Comparison of ENCODE assay signal across 8 cellular contexts in genomic region chr2:58042486-58042970, GRCh38. TPM values are rescaled to one million over a fixed set of nuclear protein-coding genes. Genes with fewer than 3 reads are reported as not detected.
DNase-seq lines count a peak whose midpoint lies in the region; ATAC-seq and TF ChIP-seq lines count a peak whose summit lies in the region.

No MANE protein-coding gene starts in this region.

- H3K27me3 ChIP-seq in RWPE2 (ENCODE audit: insufficient read depth, poor library complexity, severe bottlenecking) (no peaks in the 10 kb centered on the region), ovary (no peaks in the 10 kb centered on the region)

- ATAC-seq in RWPE2 (ENCODE audit: low read depth) (peak; percentile 8; the same call in 1 of the 3 replicates), HG02763 (IDR thresholded peaks at IDR 0.05; ENCODE audit: unreplicated experiment) (no peak), GM21786 (IDR thresholded peaks at IDR 0.05; ENCODE audit: unreplicated experiment) (no peak), GM18498 (IDR thresholded peaks at IDR 0.05; ENCODE audit: unreplicated experiment) (no peak)

- H3K9me3 ChIP-seq in RWPE2 (ENCODE audit: severe bottlenecking) (no peaks in the 10 kb centered on the region), ovary (no peaks in the 10 kb centered on the region)

- TF ChIP-seq POLR2A in ovary (IDR thresholded peaks at IDR 0.05), result no peak

- H3K27ac ChIP-seq in RWPE2 (ENCODE audit: poor library complexity, severe bottlenecking) (peak overlapping the region; percentile 80), ovary (no peak overlapping the region)

- DNase-seq in COLO829 (ENCODE audit: low spot score), result peak; percentile 62
- DNase-seq in HS-27A (ENCODE audit: low read depth), result peak; percentile 84
- no peak for DNase-seq in RWPE2 (ENCODE audit: low spot score)
- DNase-seq in fibroblast of the conjunctiva (ENCODE audit: low read depth), result peak; percentile 47
- no peak for DNase-seq in ovary

- TF ChIP-seq CTCF in RWPE2 (IDR thresholded peaks at IDR 0.05; ENCODE audit: poor library complexity, severe bottlenecking) (no peak), ovary (IDR thresholded peaks at IDR 0.05) (no peak)

- TF ChIP-seq EP300 in ovary (IDR thresholded peaks at IDR 0.05), result no peak

- H3K36me3 ChIP-seq in RWPE2 (ENCODE audit: low read depth), result no peaks in the 10 kb centered on the region
- no peaks in the 10 kb centered on the region for H3K36me3 ChIP-seq in ovary

- 22 to 32% (median 32%) methylated on average over 2 of the region's 2 CpGs for WGBS in ovary, 3 donors

- peaks cover 22% of the 10 kb centered on the region for H3K4me1 ChIP-seq in RWPE2 (ENCODE audit: insufficient read depth, poor library complexity, severe bottlenecking)
- H3K4me1 ChIP-seq in ovary (ENCODE audit: insufficient read depth), result peaks cover 2% of the 10 kb centered on the region

- H3K4me3 ChIP-seq in RWPE2 (ENCODE audit: severe bottlenecking) (no peak overlapping the region), ovary (no peak overlapping the region)

- intact Hi-C loops in ovary (cut with DNase I), result no loop called here

RNA-seq across cellular contexts. Expression of gene VRK2, which starts 4.1 kb away (rescaled TPM):
- 10 to 100 TPM; 10.5 to 19.8 (median 16.3) TPM for total RNA-seq in ovary
- 10 to 100 TPM in 1 of 2 donors, 1 to 10 TPM in 1; 7.3 to 18.5 TPM for polyA plus RNA-seq in ovary

Comparison
In these comparisons a context has a peak if more than half of its experiments do, and no peak if none do; other contexts are left out.
1. DNase-seq: peak in COLO829 (single experiment), HS-27A (single experiment) and fibroblast of the conjunctiva (single experiment); none in RWPE2 (single experiment) and ovary (0 of 5).